Comparison of ENCODE assay signal across 1 cellular context in the genomic region with DNA sequence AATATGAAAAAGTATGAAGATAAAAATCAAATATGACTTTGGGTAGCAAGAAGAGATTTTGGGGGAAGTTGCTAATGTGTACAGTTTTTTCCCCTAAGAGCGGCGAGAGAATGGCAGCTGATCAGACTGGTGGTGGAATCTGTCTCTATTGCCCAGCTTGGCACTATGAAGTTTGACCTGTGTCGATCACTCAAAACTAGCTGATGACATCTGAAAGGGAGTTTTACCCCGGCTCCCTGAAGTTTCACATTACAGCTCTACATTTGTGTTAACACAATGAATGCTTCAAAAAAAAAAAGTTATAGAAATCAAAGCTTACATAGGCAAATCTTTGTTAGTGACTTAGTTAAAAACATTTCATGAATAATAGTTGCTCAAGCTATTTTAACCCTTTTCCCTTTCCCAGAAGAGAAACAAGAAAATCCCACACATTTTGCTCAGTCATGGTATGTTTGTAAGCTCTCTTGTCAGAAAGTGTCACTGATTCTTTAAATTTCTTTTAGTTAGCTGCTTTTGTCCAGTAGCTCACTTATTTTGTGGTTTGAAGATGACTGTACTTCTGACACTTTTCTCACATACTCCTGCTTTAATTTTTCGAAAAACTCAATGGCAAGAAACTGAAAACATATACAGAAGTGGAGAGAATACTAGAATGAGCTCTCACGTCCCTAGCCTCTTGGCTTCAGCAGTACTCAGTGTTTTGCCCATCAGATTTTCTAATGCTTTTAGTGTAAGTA.
TF ChIP-seq lines count a peak whose summit lies in the region.

No MANE protein-coding gene starts in this region.

TF ChIP-seq in K562, 482 proteins besides CTCF, POLR2A, EP300 and RAD21:
- peak; percentile 85 for TF ChIP-seq ZNF316 (IDR thresholded peaks at IDR 0.05)
- peak; percentile 48; the same call in 1 of the 2 replicates for TF ChIP-seq MAFK (IDR thresholded peaks at IDR 0.05; ENCODE audit: low read length)
- TF ChIP-seq SMARCA4 (IDR thresholded peaks at IDR 0.05), result peak; percentile 13; the same call in 1 of the 2 replicates
- no peak for TF ChIP-seq KAT2B (IDR thresholded peaks at IDR 0.05; ENCODE audit: low read depth, low read length)
- TF ChIP-seq MEIS2 (IDR thresholded peaks at IDR 0.05; ENCODE audit: partially characterized antibody), result peak; percentile 44
- peak; percentile 56; the same call in 1 of the 2 replicates for TF ChIP-seq NFE2L1 (tag; IDR thresholded peaks at IDR 0.05; ENCODE audit: borderline replicate concordance, low read depth)
- 0 out of 2 replicates have a peak, but pooled peaks have one; percentile 18 for TF ChIP-seq BACH1 (tag; IDR thresholded peaks at IDR 0.05)
- TF ChIP-seq PKNOX1 (IDR thresholded peaks at IDR 0.05), result peak; percentile 76
- TF ChIP-seq NFE2 (IDR thresholded peaks at IDR 0.05; ENCODE audit: low read depth), result peak; percentile 77
- TF ChIP-seq, protein P1, sequence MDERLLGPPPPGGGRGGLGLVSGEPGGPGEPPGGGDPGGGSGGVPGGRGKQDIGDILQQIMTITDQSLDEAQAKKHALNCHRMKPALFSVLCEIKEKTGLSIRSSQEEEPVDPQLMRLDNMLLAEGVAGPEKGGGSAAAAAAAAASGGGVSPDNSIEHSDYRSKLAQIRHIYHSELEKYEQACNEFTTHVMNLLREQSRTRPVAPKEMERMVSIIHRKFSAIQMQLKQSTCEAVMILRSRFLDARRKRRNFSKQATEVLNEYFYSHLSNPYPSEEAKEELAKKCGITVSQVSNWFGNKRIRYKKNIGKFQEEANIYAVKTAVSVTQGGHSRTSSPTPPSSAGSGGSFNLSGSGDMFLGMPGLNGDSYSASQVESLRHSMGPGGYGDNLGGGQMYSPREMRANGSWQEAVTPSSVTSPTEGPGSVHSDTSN (CRISPR knock-in tag; IDR thresholded peaks at IDR 0.05; ENCODE audit: low read depth), result no peak
- TF ChIP-seq, protein P1 (tag; conservative IDR thresholded peaks at IDR 0.05; ENCODE audit: low read depth), result peak; percentile 53
- peak; percentile 69 for TF ChIP-seq C11orf30 (IDR thresholded peaks at IDR 0.05; ENCODE audit: low read depth)
- no peak for TF ChIP-seq ZNF12 (CRISPR knock-in tag; IDR thresholded peaks at IDR 0.05)
- 0 out of 2 replicates have a peak, but pooled peaks have one; percentile 42 for TF ChIP-seq SMARCE1 (IDR thresholded peaks at IDR 0.05)
- no peak for TF ChIP-seq PHF21A (IDR thresholded peaks at IDR 0.05; ENCODE audit: borderline replicate concordance, low read depth)
- TF ChIP-seq ATF3 (IDR thresholded peaks at IDR 0.05), result 0 out of 2 replicates have a peak, but pooled peaks have one; percentile 10
- no peak for TF ChIP-seq ATF3 (CRISPR knock-in tag; conservative IDR thresholded peaks at IDR 0.05)
- TF ChIP-seq MAFF (IDR thresholded peaks at IDR 0.05; ENCODE audit: low read length), result peak; percentile 49; the same call in 1 of the 2 replicates
- TF ChIP-seq HNRNPK (IDR thresholded peaks at IDR 0.05; ENCODE audit: low read depth, low read length, poor library complexity, severe bottlenecking), result no peak
- peak; percentile 86 for TF ChIP-seq MAFG (tag; conservative IDR thresholded peaks at IDR 0.05)
